13 cellular contexts compared by ENCODE assay signal in the genomic region with DNA sequence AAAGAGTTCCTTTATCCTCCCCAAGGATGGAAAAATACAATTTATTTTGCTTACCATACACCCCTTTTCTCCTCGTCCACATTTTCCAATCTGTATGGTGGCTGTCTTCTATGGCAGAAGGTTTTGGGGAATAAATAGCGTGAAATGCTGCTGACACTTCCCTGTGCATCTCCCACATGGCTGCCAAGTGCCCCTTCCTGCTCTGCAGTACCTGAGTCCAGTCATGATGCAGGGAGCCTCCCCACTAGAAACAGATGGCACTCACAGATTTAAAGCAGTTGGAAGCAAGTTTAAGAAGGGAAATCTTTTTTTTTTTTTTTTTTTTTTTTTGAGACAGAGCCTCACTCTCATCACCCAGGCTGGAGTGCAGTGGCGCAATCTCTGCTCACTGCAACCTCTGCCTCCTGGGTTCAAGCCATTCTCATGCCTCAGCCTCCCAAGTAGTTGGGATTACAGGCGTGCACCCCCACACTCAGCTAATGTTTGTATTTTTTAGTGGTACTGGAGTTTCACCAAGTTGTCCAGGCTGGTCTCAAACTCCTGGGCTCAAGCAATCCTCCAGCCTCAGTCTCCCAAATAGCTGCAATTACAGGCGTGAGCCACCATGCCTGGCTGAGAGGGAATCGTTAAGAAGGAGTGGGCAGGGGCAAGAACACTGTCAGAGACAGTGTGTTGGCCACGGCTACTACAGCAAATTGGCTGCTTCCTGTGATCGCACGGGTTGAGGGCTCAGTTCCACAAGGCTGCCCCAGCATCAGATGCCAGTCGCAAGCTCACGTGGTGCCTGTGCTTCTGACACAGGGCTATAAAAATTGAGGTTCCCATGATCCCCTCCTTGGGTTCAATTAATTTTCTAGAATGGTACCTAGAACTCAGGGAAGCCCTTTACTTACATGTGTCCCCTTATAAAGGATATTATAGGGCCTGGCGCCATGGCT. TPM values are rescaled to one million over a fixed set of nuclear protein-coding genes. Genes with fewer than 3 reads are reported as not detected.
DNase-seq lines count a peak whose midpoint lies in the region; ATAC-seq and TF ChIP-seq lines count a peak whose summit lies in the region.
"Had no signal": no experiment of that assay in that cellular context is flagged by ENCODE, and none has a peak within 500 bp of the region (broad histone marks: within the 10 kb centered on the region; RNA-seq: fewer than 3 reads in every experiment).

No MANE protein-coding gene starts in this region.

- no peaks in the 10 kb centered on the region for H3K27me3 ChIP-seq in MG63
- H3K27me3 ChIP-seq: ovary had no signal

- H2AFZ ChIP-seq in OCI-LY7 (ENCODE audit: low read length) = no peak overlapping the region

- H3K36me3 Mint-ChIP-seq in effector memory CD8-positive, alpha-beta T cell (ENCODE audit: insufficient read depth) = peaks cover 35% of the 10 kb centered on the region

- H3K27ac Mint-ChIP-seq in effector memory CD8-positive, alpha-beta T cell = peak overlapping the region; percentile 93 to 95

- POLR2A ChIA-PET in OCI-LY7 (lab: Charles Lee) = interaction anchor here (1.2 to 1.7 kb wide), 2 partner anchors 55 to 60 kb away, joined by 3 to 4 read pairs; no protein-coding TSS in a partner anchor

- H3K9me3 ChIP-seq in OCI-LY7 (ENCODE audit: low read length) = no peaks in the 10 kb centered on the region
- no peaks in the 10 kb centered on the region for H3K9me3 ChIP-seq in MG63
- H3K9me3 ChIP-seq: ovary had no signal

- no peak overlapping the region for H3K4me3 ChIP-seq in OCI-LY7 (ENCODE audit: low read depth, low read length, poor library complexity, severe bottlenecking)
- no peak overlapping the region for H3K4me3 ChIP-seq in MG63
- H3K4me3 ChIP-seq: ovary had no signal

- no peaks in the 10 kb centered on the region for H3K79me2 ChIP-seq in OCI-LY7 (ENCODE audit: insufficient read depth, low read depth, low read length)

- ATAC-seq in effector memory CD8-positive, alpha-beta T cell (replicated peaks) = no peak
- peak; percentile 36 for ATAC-seq in sciatic nerve
- ATAC-seq in HG02973 (IDR thresholded peaks at IDR 0.05; ENCODE audit: unreplicated experiment) = no peak

- H4K20me1 ChIP-seq in OCI-LY7 (ENCODE audit: insufficient read depth, low read length) = no peaks in the 10 kb centered on the region

- intact Hi-C loops in OCI-LY7 (cut with micrococcal nuclease; ENCODE audit: unreplicated experiment) (no loop called here), sciatic nerve (cut with DNase I) (no loop called here)

- no peaks in the 10 kb centered on the region for H3K9me3 Mint-ChIP-seq in effector memory CD8-positive, alpha-beta T cell
- H3K9me3 Mint-ChIP-seq: activated naive CD4-positive, alpha-beta T cell treated with anti-CD3 and anti-CD28 coated beads, Interleukin-2, amount 50 U/mL, for 72 hours had no signal

- H3K9me2 ChIP-seq in OCI-LY7 (ENCODE audit: insufficient read depth, low read length) = no peaks in the 10 kb centered on the region

- peak overlapping the region in 1 of 2 donors; percentile 33 for H3K4me3 Mint-ChIP-seq in effector memory CD8-positive, alpha-beta T cell

- peaks cover 36 to 45% of the 10 kb centered on the region in 2 donors for H3K4me1 Mint-ChIP-seq in effector memory CD8-positive, alpha-beta T cell (ENCODE audit: low read depth in 2 of 2)

- in situ Hi-C loops in GM13977 (cut with MboI; ENCODE audit: low pct_unique_long_range_greater_than_20kb, low sequenced_read_pairs, unreplicated experiment) = no loop called here

- TF ChIP-seq CTCF in GM12874 (IDR thresholded peaks at IDR 0.05; ENCODE audit: insufficient read depth, low read depth, low read length) = 0 out of 2 replicates have a peak, but pooled peaks have one; percentile 2
- TF ChIP-seq CTCF in OCI-LY7 (conservative IDR thresholded peaks at IDR 0.05; ENCODE audit: low read length) = no peak
- no peak for TF ChIP-seq CTCF in GM13977 (IDR thresholded peaks at IDR 0.05; ENCODE audit: extremely low read depth, insufficient read depth, missing control alignments)

- peaks cover 45% of the 10 kb centered on the region for H3K36me3 ChIP-seq in OCI-LY7 (ENCODE audit: insufficient read depth, low read length)
- peaks cover 5% of the 10 kb centered on the region for H3K36me3 ChIP-seq in MG63
- H3K36me3 ChIP-seq: ovary had no signal

- BruUV-seq in OCI-LY7 (replicated peaks; lab: Mats Ljungman, UMichigan) = no TSS peak

- peak overlapping the region; percentile 93 for H3K27ac ChIP-seq in OCI-LY7 (ENCODE audit: low read depth, low read length, poor library complexity, severe bottlenecking)
- H3K27ac ChIP-seq: ovary had no signal

- no peaks in the 10 kb centered on the region for H3K27me3 Mint-ChIP-seq in effector memory CD8-positive, alpha-beta T cell

- H3K4me2 ChIP-seq in OCI-LY7 (ENCODE audit: low read length) = peak overlapping the region; percentile 77; the same call in 1 of the 2 replicates

- peak; percentile 57 for DNase-seq in OCI-LY7 (ENCODE audit: low spot score)
- DNase-seq in effector memory CD8-positive, alpha-beta T cell = no peak
- DNase-seq in sciatic nerve (ENCODE audit: low spot score) = no peak
- DNase-seq in MG63 = no peak
- DNase-seq in NCI-H446 treated with DMSO at 0.1 percent for 48 hours (lab: John Stamatoyannopoulos, UW) = no peak
- no peak for DNase-seq in GM13977 (ENCODE audit: low spot score)
- DNase-seq: DMS79 treated with DMSO at 0.1 percent for 48 hours, NCI-H1436, ovary, SHP77 had no signal

- H3K4me1 ChIP-seq in OCI-LY7 (ENCODE audit: insufficient read depth, low read length, poor library complexity, severe bottlenecking) = peaks cover 73% of the 10 kb centered on the region

- CTCF ChIA-PET in OCI-LY7 (lab: Charles Lee; ENCODE audit: unreplicated experiment) = no interaction called here

RNA-seq across cellular contexts. Expression of a gene that starts 5.3 kb away (rescaled TPM):
- 6.4 and 8.0 TPM in 2 replicates for total RNA-seq in OCI-LY7 (2014; rRNA removed; shearing (Covaris generic))
- total RNA-seq in OCI-LY7 (2022) (13.5 and 16.0 TPM in 2 replicates), sciatic nerve (14.6 TPM)
- not detected in 2 replicates for total RNA-seq in MG63 (2014; rRNA removed; shearing (Covaris generic); ENCODE audit: low replicate concordance)

RNA-seq across cellular contexts. Expression of a gene that starts 10.0 kb away (rescaled TPM):
- 90.2 and 102 TPM in 2 replicates for total RNA-seq in OCI-LY7 (2014; rRNA removed; shearing (Covaris generic))
- total RNA-seq in OCI-LY7 (2022) (95.0 and 106 TPM in 2 replicates), sciatic nerve (46.3 TPM)
- 6.2 and 7.2 TPM in 2 replicates for total RNA-seq in MG63 (2014; rRNA removed; shearing (Covaris generic); ENCODE audit: low replicate concordance)
